1 cellular context compared by ENCODE assay signal in genomic region chr3:108589081-108589997, GRCh38.
TF ChIP-seq lines count a peak whose summit lies in the region.

TSS of gene CIP2A (minus strand) at chr3:108589438. CDS start at chr3:108589375, 63 bp downstream.
TSS of gene DZIP3 (plus strand) at chr3:108589722. CDS start at chr3:108605407, 15,685 bp downstream.

TF ChIP-seq in K562, 482 proteins besides CTCF, POLR2A, EP300 and RAD21 (continued from another document and continues in another):
- TF ChIP-seq FIP1L1 (IDR thresholded peaks at IDR 0.05; ENCODE audit: low read depth, low read length, poor library complexity, severe bottlenecking) (no peak), RBM22 (IDR thresholded peaks at IDR 0.05; ENCODE audit: low read depth, low read length, poor library complexity, severe bottlenecking) (no peak), SMARCA5 (IDR thresholded peaks at IDR 0.05) (no peak), MEIS2 (IDR thresholded peaks at IDR 0.05; ENCODE audit: partially characterized antibody) (peak; percentile 91), HBP1 (CRISPR knock-in tag; IDR thresholded peaks at IDR 0.05) (no peak), JUN (IDR thresholded peaks at IDR 0.05; ENCODE audit: borderline replicate concordance, low read depth, low read length) (0 out of 2 replicates have a peak, but pooled peaks have one; percentile 11), JUN (CRISPR knock-in tag; IDR thresholded peaks at IDR 0.05; ENCODE audit: borderline replicate concordance) (no peak), KDM5B (IDR thresholded peaks at IDR 0.05; ENCODE audit: insufficient replicate concordance, low read depth, low read length) (peak; percentile 88), XRCC5 (IDR thresholded peaks at IDR 0.05; ENCODE audit: low read depth, low read length) (peak; percentile 63; the same call in 1 of the 2 replicates), SUPT5H (IDR thresholded peaks at IDR 0.05) (peak; percentile 78), PHF8 (IDR thresholded peaks at IDR 0.05; ENCODE audit: borderline replicate concordance, low read length) (peak; percentile 77; the same call in 1 of the 2 replicates), SRSF3 (IDR thresholded peaks at IDR 0.05; ENCODE audit: insufficient read depth, low read length) (no peak), MCM5 (IDR thresholded peaks at IDR 0.05; ENCODE audit: low read depth) (no peak), CXXC5 (CRISPR knock-in tag; IDR thresholded peaks at IDR 0.05) (peak; percentile 43; the same call in 1 of the 2 replicates), RCOR1 (IDR thresholded peaks at IDR 0.05; ENCODE audit: borderline replicate concordance in 1 of 2, low read depth in 2 of 2, low read length in 2 of 2) (peak in 1 of 2 experiments; percentile 6; a peak in 1 of 4 replicates), JUNB (CRISPR knock-in tag; conservative IDR thresholded peaks at IDR 0.05) (no peak), PRMT5 (CRISPR knock-in tag; IDR thresholded peaks at IDR 0.05) (no peak), EGR1 (conservative IDR thresholded peaks at IDR 0.05) (peak; percentile 87), CHCHD3 (CRISPR knock-in tag; IDR thresholded peaks at IDR 0.05) (no peak), NONO (IDR thresholded peaks at IDR 0.05; ENCODE audit: low read depth in 2 of 2, low read length in 1 of 2) (no peak), ZNF707 (CRISPR knock-in tag; conservative IDR thresholded peaks at IDR 0.05) (no peak), ZNF445 (CRISPR knock-in tag; IDR thresholded peaks at IDR 0.05; ENCODE audit: low read depth) (no peak), MAFF (IDR thresholded peaks at IDR 0.05; ENCODE audit: low read length) (0 out of 2 replicates have a peak, but pooled peaks have one; percentile 2), ZNF512 (tag; IDR thresholded peaks at IDR 0.05) (no peak), HMBOX1 (IDR thresholded peaks at IDR 0.05) (no peak), ZNF224 (CRISPR knock-in tag; IDR thresholded peaks at IDR 0.05) (no peak), ZNF384 (IDR thresholded peaks at IDR 0.05; ENCODE audit: low read depth, low read length) (peak; percentile 82), NCOR1 (IDR thresholded peaks at IDR 0.05) (peak; percentile 6; the same call in 1 of the 2 replicates), ZBTB7A (IDR thresholded peaks at IDR 0.05; ENCODE audit: borderline replicate concordance, control insufficient read depth, low read depth, low read length) (peak; percentile 100), ZNF449 (CRISPR knock-in tag; IDR thresholded peaks at IDR 0.05) (no peak), E2F3 (CRISPR knock-in tag; IDR thresholded peaks at IDR 0.05) (0 out of 2 replicates have a peak, but pooled peaks have one; percentile 11), SNIP1 (IDR thresholded peaks at IDR 0.05; ENCODE audit: low read depth) (no peak), ETV1 (tag; conservative IDR thresholded peaks at IDR 0.05; ENCODE audit: low read depth) (peak; percentile 70), GTF2E2 (tag; IDR thresholded peaks at IDR 0.05) (0 out of 2 replicates have a peak, but pooled peaks have one; percentile 23), ESRRA (IDR thresholded peaks at IDR 0.05; ENCODE audit: borderline replicate concordance, low read depth) (peak; percentile 59), ZNF184 (CRISPR knock-in tag; IDR thresholded peaks at IDR 0.05) (no peak), ZNF507 (tag; conservative IDR thresholded peaks at IDR 0.05) (no peak), ZBTB26 (CRISPR knock-in tag; IDR thresholded peaks at IDR 0.05) (no peak), THAP12 (CRISPR knock-in tag; IDR thresholded peaks at IDR 0.05) (no peak), SAFB (IDR thresholded peaks at IDR 0.05; ENCODE audit: borderline replicate concordance, low read depth, low read length) (no peak), POLR3G (IDR thresholded peaks at IDR 0.05; ENCODE audit: extremely low read depth, insufficient read length, insufficient replicate concordance) (no peak), ZFP30 (CRISPR knock-in tag; IDR thresholded peaks at IDR 0.05; ENCODE audit: borderline replicate concordance) (no peak), SLC30A9 (CRISPR knock-in tag; IDR thresholded peaks at IDR 0.05) (no peak), ZSCAN29 (IDR thresholded peaks at IDR 0.05) (no peak), SAP30 (IDR thresholded peaks at IDR 0.05; ENCODE audit: borderline replicate concordance, insufficient read depth, low read depth, low read length, poor library complexity, severe bottlenecking) (peak; percentile 97), YY1 (IDR thresholded peaks at IDR 0.05; ENCODE audit: borderline replicate concordance in 1 of 3, control insufficient read depth in 1 of 3, extremely low read depth in 1 of 3, insufficient read depth in 3 of 3, insufficient read length in 1 of 3, insufficient replicate concordance in 2 of 3, low read depth in 1 of 3, low read length in 2 of 3) (peak in 2 of 3 experiments; percentile 71 to 77), WHSC1 (IDR thresholded peaks at IDR 0.05; ENCODE audit: low read length) (no peak), ARHGAP35 (IDR thresholded peaks at IDR 0.05; ENCODE audit: partially characterized antibody) (peak; percentile 5), ELF2 (CRISPR knock-in tag; IDR thresholded peaks at IDR 0.05) (peak; percentile 80), NKRF (IDR thresholded peaks at IDR 0.05; ENCODE audit: borderline replicate concordance) (peak; percentile 94), ZNF121 (CRISPR knock-in tag; conservative IDR thresholded peaks at IDR 0.05) (no peak), MXI1 (IDR thresholded peaks at IDR 0.05; ENCODE audit: low read depth, low read length) (0 out of 2 replicates have a peak, but pooled peaks have one; percentile 20), ZNF655 (CRISPR knock-in tag; IDR thresholded peaks at IDR 0.05) (no peak), MCM3 (IDR thresholded peaks at IDR 0.05) (no peak), ZBED1 (IDR thresholded peaks at IDR 0.05) (no peak), ZBTB1 (CRISPR knock-in tag; IDR thresholded peaks at IDR 0.05; ENCODE audit: borderline replicate concordance, low read depth) (no peak), KLF6 (CRISPR knock-in tag; IDR thresholded peaks at IDR 0.05; ENCODE audit: borderline replicate concordance) (no peak), MYBL2 (IDR thresholded peaks at IDR 0.05; ENCODE audit: low read depth) (peak; percentile 74), MYBL2 (CRISPR knock-in tag; IDR thresholded peaks at IDR 0.05; ENCODE audit: borderline replicate concordance) (no peak), NFXL1 (CRISPR knock-in tag; IDR thresholded peaks at IDR 0.05) (no peak), RFX7 (CRISPR knock-in tag; IDR thresholded peaks at IDR 0.05) (no peak), IRF2 (CRISPR knock-in tag; IDR thresholded peaks at IDR 0.05) (no peak), EZH2 (IDR thresholded peaks at IDR 0.05; ENCODE audit: borderline replicate concordance, low read depth, low read length) (no peak), BRD4 (IDR thresholded peaks at IDR 0.05) (no peak), ZNF133 (CRISPR knock-in tag; IDR thresholded peaks at IDR 0.05) (no peak), ARNT (IDR thresholded peaks at IDR 0.05) (no peak)
